Comparison of ENCODE assay signal across 9 cellular contexts in genomic region chr5:171336486-171337206, GRCh38. TPM values are rescaled to one million over a fixed set of nuclear protein-coding genes. Genes with fewer than 3 reads are reported as not detected.
A peak's percentile ranks its signal among the peaks of the same experiment; 100 is the strongest.
DNase-seq lines count a peak whose midpoint lies in the region; ATAC-seq, FAIRE-seq and TF ChIP-seq lines count a peak whose summit lies in the region.
"Had no signal": no experiment of that assay in that cellular context is flagged by ENCODE, and none has a peak within 500 bp of the region (broad histone marks: within the 10 kb centered on the region; RNA-seq: fewer than 3 reads in every experiment).

No MANE protein-coding gene starts in this region.

- peak overlapping the region; percentile 56 to 71 for H3K4me2 ChIP-seq in H1 (ENCODE audit: insufficient read depth in 1 of 2, low read depth in 2 of 2, low read length in 2 of 2)
- peak overlapping the region; percentile 16 for H3K4me2 ChIP-seq in mesendoderm (ENCODE audit: low read length)

- H2BK20ac ChIP-seq in H1 (ENCODE audit: low read length), result no peak overlapping the region

- H4K8ac ChIP-seq in H1 (ENCODE audit: extremely low read depth, insufficient read depth, low read length) (no peak overlapping the region), mesendoderm (ENCODE audit: low read depth, low read length) (no peak overlapping the region)

- FAIRE-seq in H1 (lab: Jason Lieb, UNC), result peak; percentile 52

- H3K79me1 ChIP-seq in H1 (ENCODE audit: low read depth, low read length) (no peaks in the 10 kb centered on the region), mesendoderm (ENCODE audit: low read length) (no peaks in the 10 kb centered on the region)

- CTCF ChIA-PET in H1 (lab: Charles Lee; ENCODE audit: partially characterized antibody), result interaction anchor here (0.6 to 2.5 kb wide), 22 partner anchors 9 to 527 kb away, joined by 3 to 13 read pairs (median 4); partner anchors contain the start of gene TLX3

- H2BK120ac ChIP-seq in H1 (replicated peaks; ENCODE audit: low read depth, low read length), result no peak overlapping the region
- no peak overlapping the region for H2BK120ac ChIP-seq in mesendoderm (ENCODE audit: low read depth, low read length)

- H3K27me3 ChIP-seq in H1 (replicated peaks in 1 of 4; ENCODE audit: control insufficient read depth in 3 of 4, extremely low read depth in 1 of 4, insufficient read depth in 3 of 4, low read length in 3 of 4) (peaks cover 1 to 27% (median 19%) of the 10 kb centered on the region in 4 experiments), mesendoderm (ENCODE audit: insufficient read depth, low read length, poor library complexity) (no peaks in the 10 kb centered on the region), thoracic aorta (replicated peaks; ENCODE audit: insufficient read depth) (no peaks in the 10 kb centered on the region)

- TF ChIP-seq CTCF in H1 (IDR thresholded peaks at IDR 0.05; ENCODE audit: control extremely low read depth in 1 of 3, insufficient read depth in 1 of 3, low read depth in 1 of 3, low read length in 3 of 3), result peak; percentile 56 to 77 (median 65)
- peak; percentile 36 for TF ChIP-seq CTCF in thoracic aorta (IDR thresholded peaks at IDR 0.05)

- no peak overlapping the region for H4K5ac ChIP-seq in H1 (ENCODE audit: insufficient read length, low read depth, low read length)
- H4K5ac ChIP-seq in mesendoderm (ENCODE audit: low read length), result no peak overlapping the region

- H3K9ac ChIP-seq in H1 (replicated peaks in 1 of 4; ENCODE audit: extremely low read depth in 1 of 4, low read depth in 3 of 4, low read length in 3 of 4) (no peak overlapping the region), mesendoderm (ENCODE audit: low read length) (no peak overlapping the region)

- H3K14ac ChIP-seq in H1 (ENCODE audit: insufficient read length), result no peak overlapping the region

- H3K27ac ChIP-seq in H1 (ENCODE audit: low read depth, low read length), result no peak overlapping the region
- no peak overlapping the region for H3K27ac ChIP-seq in mesendoderm (ENCODE audit: low read depth, low read length)
- no peak overlapping the region for H3K27ac ChIP-seq in thoracic aorta

- no peak overlapping the region for H2BK12ac ChIP-seq in H1 (ENCODE audit: low read depth, low read length)

- peak; percentile 61 for DNase-seq in Caki2 (ENCODE audit: low read depth)
- peak; percentile 37 for DNase-seq in HPDE6-E6E7 (ENCODE audit: extremely low spot score)
- peak; percentile 57 for DNase-seq in SK-MEL-5 (ENCODE audit: low read depth, low spot score)
- peak in 1 of 2 experiments; percentile 58 for DNase-seq in H1 (ENCODE audit: low read depth in 1 of 2, low spot score in 2 of 2)
- peak; percentile 59 for DNase-seq in mesendoderm
- DNase-seq in thoracic aorta (ENCODE audit: low spot score), result no peak

- WGBS in H1 (ENCODE audit: extremely low coverage in 1 of 2, insufficient coverage in 1 of 2, insufficient read length in 1 of 2, insufficient replicate concordance in 2 of 2, low coverage in 1 of 2, low lambda C conversion rate in 2 of 2, missing lambda C conversion rate in 1 of 2), 2 experiments, result 56% methylated on average over 32 of the region's 32 CpGs; no CpG with 5 or more reads in 1 of the 2 experiments
- no CpG with 5 or more reads among the region's 32 CpGs for WGBS in mesendoderm (ENCODE audit: extremely low coverage, insufficient coverage, low lambda C conversion rate)

- no peaks in the 10 kb centered on the region for H3K23me2 ChIP-seq in H1 (ENCODE audit: low read depth, low read length)

- H3K36me3 ChIP-seq in H1 (ENCODE audit: control insufficient read depth in 2 of 4, insufficient read depth in 4 of 4, low read length in 3 of 4), result no peaks in the 10 kb centered on the region
- H3K36me3 ChIP-seq in mesendoderm (ENCODE audit: control insufficient read depth, insufficient read depth, low read length), result no peaks in the 10 kb centered on the region
- no peaks in the 10 kb centered on the region for H3K36me3 ChIP-seq in thoracic aorta

- H3K56ac ChIP-seq in H1 (replicated peaks; ENCODE audit: insufficient read length, low read depth, low read length) (no peak overlapping the region), mesendoderm (ENCODE audit: low read length) (no peak overlapping the region)

- H3K79me2 ChIP-seq in H1 (ENCODE audit: control insufficient read depth in 1 of 2, insufficient read depth in 2 of 2, low read length in 2 of 2), result no peaks in the 10 kb centered on the region
- H3K79me2 ChIP-seq in mesendoderm (ENCODE audit: control insufficient read depth, insufficient read depth, low read length), result no peaks in the 10 kb centered on the region

- H3K4me1 ChIP-seq in H1 (replicated peaks in 1 of 4; ENCODE audit: control insufficient read depth in 3 of 4, insufficient read depth in 4 of 4, low read length in 3 of 4) (peaks cover 0 to 6% (median under 1%) of the 10 kb centered on the region in 4 experiments; a peak in 1 of 7 replicates), mesendoderm (ENCODE audit: control insufficient read depth, low read depth, low read length) (no peaks in the 10 kb centered on the region), thoracic aorta (ENCODE audit: control insufficient read depth in 1 of 2, low read depth in 2 of 2) (no peaks in the 10 kb centered on the region)

- no peak for TF ChIP-seq EP300 in H1 (IDR thresholded peaks at IDR 0.05; ENCODE audit: borderline replicate concordance in 1 of 2, low read depth in 2 of 2, low read length in 2 of 2)

- H2AK5ac ChIP-seq in H1 (ENCODE audit: low read depth, low read length), result no peak overlapping the region
- no peak overlapping the region for H2AK5ac ChIP-seq in mesendoderm (ENCODE audit: low read length)

- in situ Hi-C loops in Caki2 (cut with HindIII; ENCODE audit: low pct_unique_long_range_greater_than_20kb, low sequenced_read_pairs) (no loop called here), SK-MEL-5 (cut with HindIII; ENCODE audit: low pct_unique_long_range_greater_than_20kb, low sequenced_read_pairs) (no loop called here)

- TF ChIP-seq RAD21 in H1 (IDR thresholded peaks at IDR 0.05 in 1 of 2, conservative IDR thresholded peaks at IDR 0.05 in 1 of 2; ENCODE audit: low read depth in 2 of 2, low read length in 2 of 2), result peak; percentile 78 to 86

- no peaks in the 10 kb centered on the region for H4K20me1 ChIP-seq in H1 (replicated peaks in 1 of 2; ENCODE audit: control insufficient read depth in 1 of 2, insufficient read depth in 2 of 2, low read length in 2 of 2)

- H3K4ac ChIP-seq in H1 (replicated peaks; ENCODE audit: insufficient read length, low read depth, low read length) (no peak overlapping the region), mesendoderm (ENCODE audit: low read depth, low read length) (no peak overlapping the region)

- H3K23ac ChIP-seq in H1 (ENCODE audit: insufficient read length) (no peak overlapping the region), mesendoderm (ENCODE audit: low read length) (no peak overlapping the region)

- TF ChIP-seq POLR2A in H1 (IDR thresholded peaks at IDR 0.05; ENCODE audit: control extremely low read depth in 1 of 2, low read depth in 2 of 2, low read length in 2 of 2), result no peak

- no peak overlapping the region for H4K91ac ChIP-seq in H1 (replicated peaks; ENCODE audit: insufficient read length, low read length)

- no peak overlapping the region for H2BK15ac ChIP-seq in H1 (ENCODE audit: low read length)
- H2BK15ac ChIP-seq in mesendoderm (replicated peaks; ENCODE audit: low read depth), result no peak overlapping the region

- H2AFZ ChIP-seq in H1 (ENCODE audit: low read length), result no peak overlapping the region

- H3K4me3 ChIP-seq in H1 (ENCODE audit: extremely low read depth in 1 of 4, insufficient read depth in 2 of 4, low read depth in 3 of 4, low read length in 4 of 4) (peak overlapping the region in 2 of 4 experiments; percentile 10 to 41; a peak in 4 of 8 replicates), mesendoderm (ENCODE audit: low read length) (no peak overlapping the region), thoracic aorta (peak overlapping the region; percentile 62)

- no peaks in the 10 kb centered on the region for H3K9me3 ChIP-seq in H1 (ENCODE audit: insufficient read depth in 2 of 2, low read depth in 1 of 2, low read length in 1 of 2)
- no peaks in the 10 kb centered on the region for H3K9me3 ChIP-seq in thoracic aorta

- ATAC-seq in thoracic aorta (ENCODE audit: insufficient number of reproducible peaks, low FRiP score, low read depth), result no peak
- no peak for ATAC-seq in HG03442 (IDR thresholded peaks at IDR 0.05; ENCODE audit: unreplicated experiment)
- ATAC-seq in GM18511 (IDR thresholded peaks at IDR 0.05; ENCODE audit: unreplicated experiment), result no peak

- POLR2A ChIA-PET in H1 (lab: Charles Lee; ENCODE audit: partially characterized antibody), result interaction anchor here (1.4 kb wide), 1 partner anchor 51 kb away, joined by 3 read pairs; the partner anchor contains the start of gene NPM1

- H2BK5ac ChIP-seq in H1 (ENCODE audit: low read depth, low read length) (no peak overlapping the region), mesendoderm (ENCODE audit: low read length) (no peak overlapping the region)

- H3K18ac ChIP-seq in H1 (ENCODE audit: extremely low read depth, low read length) (no peak overlapping the region), mesendoderm (ENCODE audit: low read length) (no peak overlapping the region)

RNA-seq across cellular contexts. Expression of gene TLX3, which starts 27.6 kb away (rescaled TPM):
- not detected in 2 replicates for total RNA-seq in Caki2 (2014; rRNA removed; shearing (Covaris generic); ENCODE audit: low replicate concordance)
- not detected in 2 replicates for total RNA-seq in SK-MEL-5 (2014; rRNA removed; shearing (Covaris generic))
- not detected in 2 replicates for polyA plus RNA-seq in SK-MEL-5 (2015; cell fraction: cytosol; rRNA removed)
- not detected in 2 replicates for polyA plus RNA-seq in SK-MEL-5 (2015; cell fraction: nucleus; rRNA removed)
- total RNA-seq in H1 (2021; fragmentation: NEBNext Ultra II Directional; extraction: Animal tissue kit (Norgen Biotek cat#: 25700)), result not detected in 2 replicates
- polyA plus RNA-seq in H1 (2011; rRNA removed), result not detected in 2 replicates
- polyA plus RNA-seq in H1 (2011; cell fraction: cytosol; rRNA removed), result not detected
- not detected for polyA plus RNA-seq in H1 (2011; cell fraction: nucleus; rRNA removed)
- not detected in 4 replicates for polyA plus RNA-seq in H1 (2012, experiment 1 of 2)
- polyA plus RNA-seq in H1 (2012, experiment 2 of 2), result not detected
- 0.10 TPM for polyA plus RNA-seq in H1 (2013, experiment 1 of 2)
- polyA plus RNA-seq in H1 (2013, experiment 2 of 2), result 0.06 TPM
- polyA minus RNA-seq in H1 (2011; rRNA and poly(A)+ RNA removed), result not detected in 2 replicates
- polyA minus RNA-seq in H1 (2011; cell fraction: cytosol; rRNA and poly(A)+ RNA removed), result not detected
- not detected for polyA minus RNA-seq in H1 (2011; cell fraction: nucleus; rRNA and poly(A)+ RNA removed)
- 0.08 TPM for polyA plus RNA-seq in mesendoderm (2013, experiment 1 of 2)
- polyA plus RNA-seq in mesendoderm (2013, experiment 2 of 2), result 0.10 TPM
- not detected for total RNA-seq in thoracic aorta
- total RNA-seq: T-helper 1 cell treated with Interleukin-12 subunit alpha and Interleukin-12 subunit beta and Interleukin-4 antibody, amounts not matched to agents 30 ng/mL and 1 ng/mL, for 36 hours had no signal

RNA-seq across cellular contexts. Expression of gene NPM1, which starts 51.0 kb away (rescaled TPM):
- total RNA-seq in Caki2 (2014; rRNA removed; shearing (Covaris generic); ENCODE audit: low replicate concordance), result 2,650 and 4,923 TPM in 2 replicates
- 3,487 and 3,786 TPM in 2 replicates for total RNA-seq in SK-MEL-5 (2014; rRNA removed; shearing (Covaris generic))
- 3,077 and 3,459 TPM in 2 replicates for polyA plus RNA-seq in SK-MEL-5 (2015; cell fraction: cytosol; rRNA removed)
- polyA plus RNA-seq in SK-MEL-5 (2015; cell fraction: nucleus; rRNA removed), result 1,553 and 1,691 TPM in 2 replicates
- 4,042 and 4,211 TPM in 2 replicates for total RNA-seq in H1 (2021; fragmentation: NEBNext Ultra II Directional; extraction: Animal tissue kit (Norgen Biotek cat#: 25700))
- 2,182 and 2,865 TPM in 2 replicates for polyA plus RNA-seq in H1 (2011; rRNA removed)
- polyA plus RNA-seq in H1 (2011; cell fraction: cytosol; rRNA removed), result 2,969 TPM
- 1,346 TPM for polyA plus RNA-seq in H1 (2011; cell fraction: nucleus; rRNA removed)
- 3,982 to 7,380 TPM (median 6,139 TPM) in 4 replicates for polyA plus RNA-seq in H1 (2012, experiment 1 of 2)
- 312 TPM for polyA plus RNA-seq in H1 (2012, experiment 2 of 2)
- polyA plus RNA-seq in H1 (2013, experiment 1 of 2), result 3,410 TPM
- 3,424 TPM for polyA plus RNA-seq in H1 (2013, experiment 2 of 2)
- 2,157 and 2,667 TPM in 2 replicates for polyA minus RNA-seq in H1 (2011; rRNA and poly(A)+ RNA removed)
- 5,713 TPM for polyA minus RNA-seq in H1 (2011; cell fraction: cytosol; rRNA and poly(A)+ RNA removed)
- polyA minus RNA-seq in H1 (2011; cell fraction: nucleus; rRNA and poly(A)+ RNA removed), result 2,033 TPM
- polyA plus RNA-seq in mesendoderm (2013, experiment 1 of 2), result 4,670 TPM
- 4,303 TPM for polyA plus RNA-seq in mesendoderm (2013, experiment 2 of 2)
- total RNA-seq in thoracic aorta, result 1,000 to 10,000 TPM in 1 of 2 donors, 100 to 1,000 TPM in 1; 453 to 1,895 TPM
